ENCODE assay signal across 1 cellular context in genomic region chr14:61526405-61527312, GRCh38.
A peak's percentile ranks its signal among the peaks of the same experiment; 100 is the strongest.
TF ChIP-seq lines count a peak whose summit lies in the region.

No MANE protein-coding gene starts in this region.

TF ChIP-seq in HepG2, 621 proteins besides CTCF, POLR2A, EP300 and RAD21 (continued from another document and continues in another):
- TF ChIP-seq PCBP2 (optimal IDR thresholded peaks at IDR 0.05; ENCODE audit: low read depth, low read length, poor library complexity, severe bottlenecking), result no peak
- no peak for TF ChIP-seq ZNF790 (CRISPR knock-in tag; IDR thresholded peaks at IDR 0.05; ENCODE audit: borderline replicate concordance)
- no peak for TF ChIP-seq TCF7L2 (IDR thresholded peaks at IDR 0.05; ENCODE audit: low read depth, low read length)
- TF ChIP-seq KDM2A (CRISPR knock-in tag; IDR thresholded peaks at IDR 0.05; ENCODE audit: borderline replicate concordance, low read depth), result no peak
- peak; percentile 48 for TF ChIP-seq GATAD1 (CRISPR knock-in tag; IDR thresholded peaks at IDR 0.05)
- TF ChIP-seq ZNF672 (CRISPR knock-in tag; IDR thresholded peaks at IDR 0.05), result no peak
- TF ChIP-seq ZNF557 (CRISPR knock-in tag; IDR thresholded peaks at IDR 0.05), result no peak
- TF ChIP-seq NFYC (CRISPR knock-in tag; IDR thresholded peaks at IDR 0.05), result 0 out of 2 replicates have a peak, but pooled peaks have one; percentile 23
- no peak for TF ChIP-seq ZNF839 (CRISPR knock-in tag; IDR thresholded peaks at IDR 0.05; ENCODE audit: borderline replicate concordance)
- TF ChIP-seq ZNF646 (CRISPR knock-in tag; IDR thresholded peaks at IDR 0.05), result no peak
- TF ChIP-seq KLF6 (CRISPR knock-in tag; IDR thresholded peaks at IDR 0.05), result no peak
- TF ChIP-seq ELF3 (CRISPR knock-in tag; IDR thresholded peaks at IDR 0.05), result peak; percentile 81; the same call in 1 of the 2 replicates
- no peak for TF ChIP-seq GPBP1L1 (CRISPR knock-in tag; IDR thresholded peaks at IDR 0.05)
- TF ChIP-seq, protein P1, sequence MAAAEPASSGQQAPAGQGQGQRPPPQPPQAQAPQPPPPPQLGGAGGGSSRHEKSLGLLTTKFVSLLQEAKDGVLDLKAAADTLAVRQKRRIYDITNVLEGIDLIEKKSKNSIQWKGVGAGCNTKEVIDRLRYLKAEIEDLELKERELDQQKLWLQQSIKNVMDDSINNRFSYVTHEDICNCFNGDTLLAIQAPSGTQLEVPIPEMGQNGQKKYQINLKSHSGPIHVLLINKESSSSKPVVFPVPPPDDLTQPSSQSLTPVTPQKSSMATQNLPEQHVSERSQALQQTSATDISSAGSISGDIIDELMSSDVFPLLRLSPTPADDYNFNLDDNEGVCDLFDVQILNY (CRISPR knock-in tag; conservative IDR thresholded peaks at IDR 0.05), result no peak
- no peak for TF ChIP-seq HOXA9 (CRISPR knock-in tag; IDR thresholded peaks at IDR 0.05; ENCODE audit: borderline replicate concordance)
- TF ChIP-seq RFX1 (IDR thresholded peaks at IDR 0.05), result no peak
- TF ChIP-seq, protein P2, sequence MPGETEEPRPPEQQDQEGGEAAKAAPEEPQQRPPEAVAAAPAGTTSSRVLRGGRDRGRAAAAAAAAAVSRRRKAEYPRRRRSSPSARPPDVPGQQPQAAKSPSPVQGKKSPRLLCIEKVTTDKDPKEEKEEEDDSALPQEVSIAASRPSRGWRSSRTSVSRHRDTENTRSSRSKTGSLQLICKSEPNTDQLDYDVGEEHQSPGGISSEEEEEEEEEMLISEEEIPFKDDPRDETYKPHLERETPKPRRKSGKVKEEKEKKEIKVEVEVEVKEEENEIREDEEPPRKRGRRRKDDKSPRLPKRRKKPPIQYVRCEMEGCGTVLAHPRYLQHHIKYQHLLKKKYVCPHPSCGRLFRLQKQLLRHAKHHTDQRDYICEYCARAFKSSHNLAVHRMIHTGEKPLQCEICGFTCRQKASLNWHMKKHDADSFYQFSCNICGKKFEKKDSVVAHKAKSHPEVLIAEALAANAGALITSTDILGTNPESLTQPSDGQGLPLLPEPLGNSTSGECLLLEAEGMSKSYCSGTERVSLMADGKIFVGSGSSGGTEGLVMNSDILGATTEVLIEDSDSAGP (CRISPR knock-in tag; IDR thresholded peaks at IDR 0.05; ENCODE audit: borderline replicate concordance), result no peak; the same call in 1 of the 2 replicates
- TF ChIP-seq ZNF562 (CRISPR knock-in tag; IDR thresholded peaks at IDR 0.05; ENCODE audit: borderline replicate concordance), result no peak
- 0 out of 2 replicates have a peak, but pooled peaks have one; percentile 22 for TF ChIP-seq KAT8 (CRISPR knock-in tag; IDR thresholded peaks at IDR 0.05)
- TF ChIP-seq, protein P3, sequence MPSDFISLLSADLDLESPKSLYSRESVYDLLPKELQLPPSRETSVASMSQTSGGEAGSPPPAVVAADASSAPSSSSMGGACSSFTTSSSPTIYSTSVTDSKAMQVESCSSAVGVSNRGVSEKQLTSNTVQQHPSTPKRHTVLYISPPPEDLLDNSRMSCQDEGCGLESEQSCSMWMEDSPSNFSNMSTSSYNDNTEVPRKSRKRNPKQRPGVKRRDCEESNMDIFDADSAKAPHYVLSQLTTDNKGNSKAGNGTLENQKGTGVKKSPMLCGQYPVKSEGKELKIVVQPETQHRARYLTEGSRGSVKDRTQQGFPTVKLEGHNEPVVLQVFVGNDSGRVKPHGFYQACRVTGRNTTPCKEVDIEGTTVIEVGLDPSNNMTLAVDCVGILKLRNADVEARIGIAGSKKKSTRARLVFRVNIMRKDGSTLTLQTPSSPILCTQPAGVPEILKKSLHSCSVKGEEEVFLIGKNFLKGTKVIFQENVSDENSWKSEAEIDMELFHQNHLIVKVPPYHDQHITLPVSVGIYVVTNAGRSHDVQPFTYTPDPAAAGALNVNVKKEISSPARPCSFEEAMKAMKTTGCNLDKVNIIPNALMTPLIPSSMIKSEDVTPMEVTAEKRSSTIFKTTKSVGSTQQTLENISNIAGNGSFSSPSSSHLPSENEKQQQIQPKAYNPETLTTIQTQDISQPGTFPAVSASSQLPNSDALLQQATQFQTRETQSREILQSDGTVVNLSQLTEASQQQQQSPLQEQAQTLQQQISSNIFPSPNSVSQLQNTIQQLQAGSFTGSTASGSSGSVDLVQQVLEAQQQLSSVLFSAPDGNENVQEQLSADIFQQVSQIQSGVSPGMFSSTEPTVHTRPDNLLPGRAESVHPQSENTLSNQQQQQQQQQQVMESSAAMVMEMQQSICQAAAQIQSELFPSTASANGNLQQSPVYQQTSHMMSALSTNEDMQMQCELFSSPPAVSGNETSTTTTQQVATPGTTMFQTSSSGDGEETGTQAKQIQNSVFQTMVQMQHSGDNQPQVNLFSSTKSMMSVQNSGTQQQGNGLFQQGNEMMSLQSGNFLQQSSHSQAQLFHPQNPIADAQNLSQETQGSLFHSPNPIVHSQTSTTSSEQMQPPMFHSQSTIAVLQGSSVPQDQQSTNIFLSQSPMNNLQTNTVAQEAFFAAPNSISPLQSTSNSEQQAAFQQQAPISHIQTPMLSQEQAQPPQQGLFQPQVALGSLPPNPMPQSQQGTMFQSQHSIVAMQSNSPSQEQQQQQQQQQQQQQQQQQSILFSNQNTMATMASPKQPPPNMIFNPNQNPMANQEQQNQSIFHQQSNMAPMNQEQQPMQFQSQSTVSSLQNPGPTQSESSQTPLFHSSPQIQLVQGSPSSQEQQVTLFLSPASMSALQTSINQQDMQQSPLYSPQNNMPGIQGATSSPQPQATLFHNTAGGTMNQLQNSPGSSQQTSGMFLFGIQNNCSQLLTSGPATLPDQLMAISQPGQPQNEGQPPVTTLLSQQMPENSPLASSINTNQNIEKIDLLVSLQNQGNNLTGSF (CRISPR knock-in tag; IDR thresholded peaks at IDR 0.05), result no peak
- TF ChIP-seq BATF2 (CRISPR knock-in tag; IDR thresholded peaks at IDR 0.05), result no peak
- TF ChIP-seq ZBTB26 (CRISPR knock-in tag; IDR thresholded peaks at IDR 0.05; ENCODE audit: borderline replicate concordance), result no peak
- TF ChIP-seq ZNF501 (CRISPR knock-in tag; IDR thresholded peaks at IDR 0.05), result peak; percentile 58; the same call in 1 of the 2 replicates
- no peak for TF ChIP-seq SPEN (CRISPR knock-in tag; IDR thresholded peaks at IDR 0.05; ENCODE audit: low read depth)
- TF ChIP-seq MXD4 (CRISPR knock-in tag; IDR thresholded peaks at IDR 0.05), result no peak
- no peak for TF ChIP-seq ZBTB49 (CRISPR knock-in tag; IDR thresholded peaks at IDR 0.05; ENCODE audit: borderline replicate concordance)
- TF ChIP-seq, protein P4, sequence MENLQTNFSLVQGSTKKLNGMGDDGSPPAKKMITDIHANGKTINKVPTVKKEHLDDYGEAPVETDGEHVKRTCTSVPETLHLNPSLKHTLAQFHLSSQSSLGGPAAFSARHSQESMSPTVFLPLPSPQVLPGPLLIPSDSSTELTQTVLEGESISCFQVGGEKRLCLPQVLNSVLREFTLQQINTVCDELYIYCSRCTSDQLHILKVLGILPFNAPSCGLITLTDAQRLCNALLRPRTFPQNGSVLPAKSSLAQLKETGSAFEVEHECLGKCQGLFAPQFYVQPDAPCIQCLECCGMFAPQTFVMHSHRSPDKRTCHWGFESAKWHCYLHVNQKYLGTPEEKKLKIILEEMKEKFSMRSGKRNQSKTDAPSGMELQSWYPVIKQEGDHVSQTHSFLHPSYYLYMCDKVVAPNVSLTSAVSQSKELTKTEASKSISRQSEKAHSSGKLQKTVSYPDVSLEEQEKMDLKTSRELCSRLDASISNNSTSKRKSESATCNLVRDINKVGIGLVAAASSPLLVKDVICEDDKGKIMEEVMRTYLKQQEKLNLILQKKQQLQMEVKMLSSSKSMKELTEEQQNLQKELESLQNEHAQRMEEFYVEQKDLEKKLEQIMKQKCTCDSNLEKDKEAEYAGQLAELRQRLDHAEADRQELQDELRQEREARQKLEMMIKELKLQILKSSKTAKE (CRISPR knock-in tag; IDR thresholded peaks at IDR 0.05; ENCODE audit: borderline replicate concordance), result peak; percentile 12; the same call in 1 of the 2 replicates
- TF ChIP-seq SOX5 (CRISPR knock-in tag; IDR thresholded peaks at IDR 0.05; ENCODE audit: borderline replicate concordance), result peak; percentile 79
- no peak for TF ChIP-seq ZNF17 (CRISPR knock-in tag; IDR thresholded peaks at IDR 0.05)
- peak; percentile 45; the same call in 1 of the 2 replicates for TF ChIP-seq ZSCAN21 (CRISPR knock-in tag; IDR thresholded peaks at IDR 0.05; ENCODE audit: borderline replicate concordance)
- TF ChIP-seq, protein P5, sequence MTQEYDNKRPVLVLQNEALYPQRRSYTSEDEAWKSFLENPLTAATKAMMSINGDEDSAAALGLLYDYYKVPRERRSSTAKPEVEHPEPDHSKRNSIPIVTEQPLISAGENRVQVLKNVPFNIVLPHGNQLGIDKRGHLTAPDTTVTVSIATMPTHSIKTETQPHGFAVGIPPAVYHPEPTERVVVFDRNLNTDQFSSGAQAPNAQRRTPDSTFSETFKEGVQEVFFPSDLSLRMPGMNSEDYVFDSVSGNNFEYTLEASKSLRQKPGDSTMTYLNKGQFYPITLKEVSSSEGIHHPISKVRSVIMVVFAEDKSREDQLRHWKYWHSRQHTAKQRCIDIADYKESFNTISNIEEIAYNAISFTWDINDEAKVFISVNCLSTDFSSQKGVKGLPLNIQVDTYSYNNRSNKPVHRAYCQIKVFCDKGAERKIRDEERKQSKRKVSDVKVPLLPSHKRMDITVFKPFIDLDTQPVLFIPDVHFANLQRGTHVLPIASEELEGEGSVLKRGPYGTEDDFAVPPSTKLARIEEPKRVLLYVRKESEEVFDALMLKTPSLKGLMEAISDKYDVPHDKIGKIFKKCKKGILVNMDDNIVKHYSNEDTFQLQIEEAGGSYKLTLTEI (CRISPR knock-in tag; conservative IDR thresholded peaks at IDR 0.05), result no peak
